ENCODE assay signal across 9 cellular contexts in genomic region chr3:193816656-193817311, GRCh38.
DNase-seq lines count a peak whose midpoint lies in the region; ATAC-seq and TF ChIP-seq lines count a peak whose summit lies in the region.
"Had no signal": no experiment of that assay in that cellular context is flagged by ENCODE, and none has a peak within 500 bp of the region (broad histone marks: within the 10 kb centered on the region; RNA-seq: fewer than 3 reads in every experiment).

No MANE protein-coding gene starts in this region.

- H3K27ac Mint-ChIP-seq in nephron, result peak overlapping the region; percentile 86 to 92 (median 92)
- H3K27ac Mint-ChIP-seq: naive B cell had no signal

- peak overlapping the region; percentile 59 to 60 (median 60) for H3K4me3 Mint-ChIP-seq in nephron
- H3K4me3 Mint-ChIP-seq: naive B cell had no signal

- DNase-seq in COR-L47 (lab: John Stamatoyannopoulos, UW) (peak; percentile 94), NCI-H345 (lab: John Stamatoyannopoulos, UW) (peak; percentile 88), fibroblast of pulmonary artery (ENCODE audit: low read depth) (peak; percentile 70), Kasumi-1 (lab: John Stamatoyannopoulos, UW) (no peak), RKO (ENCODE audit: low spot score) (no peak)
- DNase-seq: naive B cell had no signal

- TF ChIP-seq CTCF in fibroblast of pulmonary artery (IDR thresholded peaks at IDR 0.05; ENCODE audit: low read length, missing control alignments), result no peak
- no peak for TF ChIP-seq CTCF in nephron (IDR thresholded peaks at IDR 0.05; ENCODE audit: unreplicated experiment in 3 of 3)

- no peaks in the 10 kb centered on the region for H3K36me3 Mint-ChIP-seq in nephron (ENCODE audit: low read depth)

- no peak overlapping the region for H3K4me3 ChIP-seq in fibroblast of pulmonary artery (replicated peaks; ENCODE audit: low read depth, low read length)

- peaks cover 26% of the 10 kb centered on the region for H3K27me3 Mint-ChIP-seq in nephron (ENCODE audit: low read depth)

- H3K4me1 Mint-ChIP-seq in nephron, result peaks cover 51% of the 10 kb centered on the region

- H3K9me3 Mint-ChIP-seq in nephron, result no peaks in the 10 kb centered on the region
- H3K9me3 Mint-ChIP-seq: naive B cell had no signal

- ATAC-seq in GM19452 (IDR thresholded peaks at IDR 0.05; ENCODE audit: unreplicated experiment) (no peak), HG02610 (IDR thresholded peaks at IDR 0.05; ENCODE audit: unreplicated experiment) (no peak)

Comparison
In these comparisons a context has a peak if more than half of its experiments do, and no peak if none do; other contexts are left out.
1. DNase-seq: peak in COR-L47 (single experiment), NCI-H345 (single experiment) and fibroblast of pulmonary artery (single experiment); none in Kasumi-1 (0 of 2) and RKO (single experiment).